In the genomic region with DNA sequence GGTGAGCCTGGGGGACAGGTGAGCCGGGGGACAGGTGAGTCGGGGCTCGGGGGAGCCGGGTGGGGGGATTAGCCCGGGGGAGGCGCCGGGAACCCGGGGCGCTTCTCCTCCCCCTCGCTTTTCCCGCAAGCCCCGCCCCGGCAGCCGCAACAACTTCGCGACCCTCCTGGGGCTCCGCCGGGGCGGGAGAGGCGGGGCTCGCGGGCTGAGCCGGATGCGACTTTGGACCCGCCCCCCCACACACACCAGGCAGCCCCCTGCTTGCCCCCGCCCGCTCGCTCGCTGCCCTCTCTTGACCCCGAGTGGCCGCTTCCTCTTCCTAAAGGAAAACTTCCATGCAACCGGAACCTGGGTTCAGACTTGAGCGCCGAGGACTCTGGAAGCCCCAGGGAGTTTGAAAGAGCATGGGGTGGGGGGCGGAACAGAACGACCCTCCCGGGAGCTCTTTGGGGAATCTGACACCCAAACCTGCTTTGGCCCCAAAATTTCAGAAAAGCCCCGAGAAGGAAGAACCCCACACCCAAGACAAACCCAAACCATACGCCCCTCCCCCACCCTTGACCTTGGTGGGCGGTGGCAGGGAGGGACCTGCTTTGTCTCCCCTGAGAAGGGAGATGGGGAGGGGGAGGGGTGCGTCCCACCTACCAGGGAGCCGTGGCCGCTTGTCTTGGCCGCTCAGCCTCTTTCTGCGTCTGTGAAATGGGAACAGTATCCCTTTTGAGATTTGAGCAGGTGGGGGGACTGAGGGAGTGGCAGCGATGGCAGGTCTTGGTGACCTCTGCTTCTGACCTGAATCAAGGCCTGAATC, we compare ENCODE assay signal across 8 cellular contexts. TPM values are rescaled to one million over a fixed set of nuclear protein-coding genes. Genes with fewer than 3 reads are reported as not detected.
DNase-seq lines count a peak whose midpoint lies in the region; ATAC-seq and TF ChIP-seq lines count a peak whose summit lies in the region.

No MANE protein-coding gene starts in this region.

- no peak overlapping the region for H2BK5ac ChIP-seq in H9 (ENCODE audit: insufficient read length, low read length)

- no peak overlapping the region for H3K4ac ChIP-seq in H9 (ENCODE audit: low read depth, low read length)

- peaks cover 4% of the 10 kb centered on the region for H3K27me3 Mint-ChIP-seq in H9 (ENCODE audit: low read depth)

- no peak overlapping the region for H4K5ac ChIP-seq in H9 (ENCODE audit: insufficient read length, low read depth, low read length)

- H4K8ac ChIP-seq in H9 (replicated peaks; ENCODE audit: insufficient read length, low read depth, low read length): no peak overlapping the region

- H3K36me3 Mint-ChIP-seq in H9 (ENCODE audit: insufficient read depth in 1 of 3, low read depth in 3 of 3): peaks cover 0 to 20% (median 16%) of the 10 kb centered on the region in 3 experiments; a peak in 4 of 7 replicates

- H3K9ac ChIP-seq in H9 (ENCODE audit: extremely low read depth, insufficient read length, low read length) (no peak overlapping the region), MM.1S (ENCODE audit: low read length) (no peak overlapping the region)

- H3K4me3 Mint-ChIP-seq in H9: peak overlapping the region; percentile 81 to 84

- H3K4me2 ChIP-seq in H9 (ENCODE audit: insufficient read depth, insufficient read length, low read length) (peak overlapping the region; percentile 38), MM.1S (ENCODE audit: low read depth, low read length) (no peak overlapping the region)

- H3K4me1 ChIP-seq in H9 (ENCODE audit: insufficient read depth, low read length) (no peaks in the 10 kb centered on the region), neuron (ENCODE audit: insufficient read depth, low read length) (peaks cover 24% of the 10 kb centered on the region), MM.1S (ENCODE audit: low read length) (peaks cover 2% of the 10 kb centered on the region; the same call in 1 of the 2 replicates)

- H3K27ac ChIP-seq in H9 (ENCODE audit: insufficient read length, low read depth, low read length) (no peak overlapping the region), MM.1S (ENCODE audit: low read length) (no peak overlapping the region)

- H3K79me2 ChIP-seq in H9 (ENCODE audit: insufficient read depth, low read length) (no peaks in the 10 kb centered on the region; the same call in 1 of the 2 replicates), MM.1S (ENCODE audit: low read length) (no peaks in the 10 kb centered on the region)

- TF ChIP-seq CTCF in H9 (conservative IDR thresholded peaks at IDR 0.05) (no peak), epithelial cell of proximal tubule (conservative IDR thresholded peaks at IDR 0.05; ENCODE audit: low read depth, low read length) (no peak), MM.1S (IDR thresholded peaks at IDR 0.05; ENCODE audit: low read length) (no peak)

- H2BK120ac ChIP-seq in H9 (ENCODE audit: low read depth, low read length, poor library complexity, severe bottlenecking): no peak overlapping the region

- peak overlapping the region; percentile 64 for H3K4me3 ChIP-seq in epithelial cell of proximal tubule (ENCODE audit: low read depth, low read length)
- H3K4me3 ChIP-seq in neuron (ENCODE audit: low read length): peak overlapping the region; percentile 42
- H3K4me3 ChIP-seq in MM.1S (ENCODE audit: low read length): no peak overlapping the region

- H2BK15ac ChIP-seq in H9 (ENCODE audit: low read depth, low read length): no peak overlapping the region

- no peaks in the 10 kb centered on the region for H3K9me2 ChIP-seq in MM.1S (replicated peaks; ENCODE audit: insufficient read depth, low read length)

- peaks cover 9 to 27% of the 10 kb centered on the region in 2 experiments for H3K4me1 Mint-ChIP-seq in H9

- H3K27ac Mint-ChIP-seq in H9: peak overlapping the region; percentile 87 to 95 (median 91); a peak in 5 of 7 replicates

- no peak overlapping the region for H2AK5ac ChIP-seq in H9 (ENCODE audit: insufficient read length, low read length)

- peaks cover 7% of the 10 kb centered on the region for H3K79me1 ChIP-seq in H9 (ENCODE audit: insufficient read depth, low read depth, low read length, poor library complexity, severe bottlenecking)

- H3K27me3 ChIP-seq in H9 (ENCODE audit: insufficient read depth, low read length): no peaks in the 10 kb centered on the region
- H3K27me3 ChIP-seq in neuron (ENCODE audit: insufficient read depth, low read length): peaks cover 3% of the 10 kb centered on the region
- peaks cover 91% of the 10 kb centered on the region for H3K27me3 ChIP-seq in MM.1S (replicated peaks; ENCODE audit: insufficient read depth, low read length)

- H3K9me3 Mint-ChIP-seq in H9: peaks cover 0 to 3% of the 10 kb centered on the region in 2 experiments; a peak in 1 of 5 replicates

- no peak for ATAC-seq in GM21367 (IDR thresholded peaks at IDR 0.05; ENCODE audit: unreplicated experiment)
- no peak for ATAC-seq in GM18520 (IDR thresholded peaks at IDR 0.05; ENCODE audit: unreplicated experiment)

- H4K20me1 ChIP-seq in H9 (ENCODE audit: control insufficient read depth, insufficient read depth, insufficient read length): no peaks in the 10 kb centered on the region
- H4K20me1 ChIP-seq in MM.1S (ENCODE audit: insufficient read depth, low read length): no peaks in the 10 kb centered on the region

- no peak overlapping the region for H2BK12ac ChIP-seq in H9 (ENCODE audit: insufficient read length, low read depth, low read length)

- H2AFZ ChIP-seq in H9 (ENCODE audit: low read length) (no peak overlapping the region), neuron (ENCODE audit: low read depth, low read length) (no peak overlapping the region), MM.1S (ENCODE audit: low read length) (no peak overlapping the region)

- no peak overlapping the region for H2BK20ac ChIP-seq in H9 (ENCODE audit: low read depth, low read length, poor library complexity, severe bottlenecking)

- H4K91ac ChIP-seq in H9 (ENCODE audit: insufficient read length, low read depth, low read length): no peak overlapping the region

- H3T11ph ChIP-seq in H9 (ENCODE audit: low read length): no peak overlapping the region

- H3K18ac ChIP-seq in H9 (ENCODE audit: insufficient read length, low read depth, low read length): peak overlapping the region; percentile 16

- H3K9me3 ChIP-seq in H9 (ENCODE audit: control insufficient read depth, low read depth, low read length) (no peaks in the 10 kb centered on the region), neuron (ENCODE audit: low read length) (no peaks in the 10 kb centered on the region), MM.1S (replicated peaks; ENCODE audit: insufficient read depth, low read length) (no peaks in the 10 kb centered on the region)

- H3K23ac ChIP-seq in H9 (ENCODE audit: insufficient read length, low read depth, low read length): no peak overlapping the region

- no peaks in the 10 kb centered on the region for H3F3A ChIP-seq in MM.1S (ENCODE audit: insufficient read depth, low read length)

- H3K14ac ChIP-seq in H9 (ENCODE audit: insufficient read depth, low read length): peak overlapping the region; percentile 59

- peaks cover 3% of the 10 kb centered on the region for H3K23me2 ChIP-seq in H9 (ENCODE audit: insufficient read length, low read depth, low read length, poor library complexity, severe bottlenecking)

- no peak overlapping the region for H3K56ac ChIP-seq in H9 (ENCODE audit: insufficient read length, low read depth, low read length)

- H3K36me3 ChIP-seq in neuron (ENCODE audit: insufficient read depth, low read length) (no peaks in the 10 kb centered on the region), MM.1S (replicated peaks; ENCODE audit: insufficient read depth, low read length) (no peaks in the 10 kb centered on the region)

- WGBS in H9 (ENCODE audit: extremely low coverage, insufficient read length, low lambda C conversion rate): no CpG with 5 or more reads among the region's 46 CpGs

- DNase-seq in H9 (peak; percentile 85), NCI-H345 (lab: John Stamatoyannopoulos, UW) (peak; percentile 64), epithelial cell of proximal tubule (ENCODE audit: low read depth) (no peak), dedifferentiated amniotic fluid mesenchymal stem cell (ENCODE audit: extremely low spot score) (no peak), MM.1S (no peak)

RNA-seq across cellular contexts. Expression of a gene that starts 0.6 kb away (rescaled TPM):
- total RNA-seq in H9 (2021): 48.1 and 48.5 TPM in 2 replicates
- 27.1 and 36.6 TPM in 2 replicates for total RNA-seq in epithelial cell of proximal tubule

Comparison
In these comparisons a context has a peak if more than half of its experiments do, and no peak if none do; other contexts are left out.
1. DNase-seq: peak in H9 (single experiment) and NCI-H345 (single experiment); none in epithelial cell of proximal tubule (single experiment), dedifferentiated amniotic fluid mesenchymal stem cell (single experiment) and MM.1S (single experiment).